In the genomic region with DNA sequence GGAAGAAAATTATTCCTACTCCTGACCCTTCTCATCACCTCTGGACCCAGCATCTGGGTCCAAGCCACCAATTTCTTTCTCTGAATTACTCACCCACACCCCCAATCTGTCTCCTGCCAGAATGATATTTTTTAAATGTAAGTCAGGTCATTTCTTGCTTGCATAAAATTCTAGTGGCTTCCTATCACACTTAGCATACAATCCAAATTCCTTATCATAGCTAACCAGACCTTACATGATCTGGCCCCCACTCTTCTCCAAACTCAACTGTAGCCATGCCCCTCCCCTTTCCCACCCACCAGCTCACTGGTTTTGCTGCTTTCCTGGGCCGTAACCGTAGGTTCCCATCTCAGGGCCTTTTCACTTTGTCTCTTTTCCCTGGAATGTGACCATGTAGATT, we compare ENCODE assay signal across 26 cellular contexts. TPM values are rescaled to one million over a fixed set of nuclear protein-coding genes. Genes with fewer than 3 reads are reported as not detected.
"Had no signal": no experiment of that assay in that cellular context is flagged by ENCODE, and none has a peak within 500 bp of the region (broad histone marks: within the 10 kb centered on the region; RNA-seq: fewer than 3 reads in every experiment).

No MANE protein-coding gene starts in this region.

- H3K9me3 ChIP-seq: left lung, lower lobe of right lung, pancreas, prostate gland, spleen, suprapubic skin, thoracic aorta, tibial artery, uterus had no signal

- DNase-seq: hypothalamus; immature natural killer cell; kidney; left colon; left lung; lower lobe of right lung; mammary epithelial cell; midbrain; naive thymus-derived CD8-positive, alpha-beta T cell; nucleus accumbens; pancreas; posterior cingulate gyrus; retina; right cardiac atrium; spleen; stimulated activated CD4-positive, alpha-beta T cell treated with anti-CD3 and anti-CD28 coated beads, Interleukin-4, amount 100 ng/mL, for 24 hours; stimulated activated naive CD4-positive, alpha-beta T cell; tibial artery; uterus had no signal

- H3K36me3 ChIP-seq: left lung, lower lobe of right lung, pancreas, prostate gland, spleen, suprapubic skin, thoracic aorta, tibial artery, uterus had no signal

- H3K27ac ChIP-seq: left lung, lower lobe of right lung, pancreas, prostate gland, spleen, suprapubic skin, thoracic aorta, tibial artery, uterus had no signal

- H3K4me3 ChIP-seq: left lung, lower lobe of right lung, pancreas, prostate gland, spleen, suprapubic skin, thoracic aorta, tibial artery, uterus had no signal

- H3K27me3 ChIP-seq: left lung, pancreas, tibial artery, uterus had no signal

- H3K4me1 ChIP-seq: left lung, lower lobe of right lung, pancreas, prostate gland, spleen, suprapubic skin, tibial artery, uterus had no signal

RNA-seq across cellular contexts. Expression of gene HTR4, which starts 15.2 kb away (rescaled TPM):
- total RNA-seq: left lung; lower lobe of right lung; mammary epithelial cell; naive thymus-derived CD8-positive, alpha-beta T cell; neural crest cell; osteoblast; pancreas; subcutaneous adipose tissue; ureter had no signal
- polyA plus RNA-seq: immature natural killer cell; mammary epithelial cell; naive thymus-derived CD8-positive, alpha-beta T cell; pancreas had no signal
